ENCODE assay signal across 9 cellular contexts in the genomic region with DNA sequence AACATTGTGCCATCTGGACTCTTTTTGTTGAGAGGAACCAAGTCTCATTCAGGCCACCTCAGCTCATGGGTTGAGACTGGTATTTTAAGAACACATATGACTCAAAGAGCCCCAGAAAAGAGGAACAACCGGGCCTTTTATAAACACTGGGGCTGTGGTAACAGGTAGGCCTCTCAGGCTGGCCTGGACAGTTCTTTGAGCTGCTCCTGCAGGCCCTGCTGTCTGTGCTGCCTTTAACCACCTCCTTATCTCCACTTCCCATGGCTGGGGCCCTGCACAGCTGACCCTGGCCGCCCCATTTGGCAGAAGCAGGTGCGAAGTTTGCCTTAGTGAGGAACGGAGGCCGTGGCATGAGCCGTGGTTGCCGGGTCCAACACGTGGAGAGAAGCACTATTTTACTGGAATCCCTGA.
A peak's percentile ranks its signal among the peaks of the same experiment; 100 is the strongest.
DNase-seq lines count a peak whose midpoint lies in the region; ATAC-seq and TF ChIP-seq lines count a peak whose summit lies in the region.
"Had no signal": no experiment of that assay in that cellular context is flagged by ENCODE, and none has a peak within 500 bp of the region (broad histone marks: within the 10 kb centered on the region; RNA-seq: fewer than 3 reads in every experiment).

No MANE protein-coding gene starts in this region.

- TF ChIP-seq CTCF in upper lobe of right lung (IDR thresholded peaks at IDR 0.05), result no peak
- no peak for TF ChIP-seq CTCF in natural killer cell (IDR thresholded peaks at IDR 0.05)

- H3K36me3 ChIP-seq in upper lobe of right lung, result no peaks in the 10 kb centered on the region

- intact Hi-C loops in upper lobe of right lung (cut with DNase I), result no loop called here
- intact Hi-C loops in natural killer cell (cut with micrococcal nuclease), result no loop called here

- no peak overlapping the region for H3K4me3 ChIP-seq in upper lobe of right lung

- H3K9me3 ChIP-seq in upper lobe of right lung, result no peaks in the 10 kb centered on the region

- no peak overlapping the region for H3K4me3 Mint-ChIP-seq in natural killer cell

- H3K27me3 ChIP-seq in upper lobe of right lung, result no peaks in the 10 kb centered on the region

- ATAC-seq in GM19351 (IDR thresholded peaks at IDR 0.05; ENCODE audit: unreplicated experiment), result peak; percentile 91
- peak; percentile 86 for ATAC-seq in HG03095 (IDR thresholded peaks at IDR 0.05; ENCODE audit: unreplicated experiment)
- peak; percentile 69 for ATAC-seq in upper lobe of right lung
- ATAC-seq in natural killer cell, result no peak
- ATAC-seq: activated naive CD4-positive, alpha-beta T cell treated with anti-CD3 and anti-CD28 coated beads, Interleukin-2, amount 50 U/mL, for 72 hours had no signal

- no peaks in the 10 kb centered on the region for H3K9me3 Mint-ChIP-seq in natural killer cell
- H3K9me3 Mint-ChIP-seq: activated naive CD4-positive, alpha-beta T cell treated with anti-CD3 and anti-CD28 coated beads, Interleukin-2, amount 50 U/mL, for 72 hours had no signal

- no peak overlapping the region for H3K27ac Mint-ChIP-seq in natural killer cell
- H3K27ac Mint-ChIP-seq: activated naive CD4-positive, alpha-beta T cell treated with anti-CD3 and anti-CD28 coated beads, Interleukin-2, amount 50 U/mL, for 72 hours had no signal

- no peak overlapping the region for H3K27ac ChIP-seq in upper lobe of right lung

- peak; percentile 91 for DNase-seq in SKM-1 (lab: John Stamatoyannopoulos, UW; ENCODE audit: unreplicated experiment)
- no peak for DNase-seq in upper lobe of right lung
- DNase-seq in dedifferentiated amniotic fluid mesenchymal stem cell (ENCODE audit: extremely low spot score), result no peak
- no peak for DNase-seq in natural killer cell
- no peak for DNase-seq in activated CD4-positive, CD25-positive, alpha-beta regulatory T cell (lab: John Stamatoyannopoulos, UW)
- DNase-seq: posterior cingulate gyrus had no signal

- peaks cover 0 to 7% of the 10 kb centered on the region in 2 donors for H3K27me3 Mint-ChIP-seq in natural killer cell (ENCODE audit: low read depth in 2 of 2)

- no peaks in the 10 kb centered on the region for H3K36me3 Mint-ChIP-seq in natural killer cell
- H3K36me3 Mint-ChIP-seq: activated naive CD4-positive, alpha-beta T cell treated with anti-CD3 and anti-CD28 coated beads, Interleukin-2, amount 50 U/mL, for 72 hours had no signal

- peaks cover 11% of the 10 kb centered on the region for H3K4me1 ChIP-seq in upper lobe of right lung

- H3K4me1 Mint-ChIP-seq in natural killer cell, result no peaks in the 10 kb centered on the region

Comparison
In these comparisons a context has a peak if more than half of its experiments do, and no peak if none do; other contexts are left out.
1. ATAC-seq: peak in GM19351 (single experiment), HG03095 (single experiment) and upper lobe of right lung (single experiment); none in natural killer cell (0 of 3).